ENCODE assay signal across 8 cellular contexts in genomic region chr5:132410451-132411381, GRCh38. TPM values are rescaled to one million over a fixed set of nuclear protein-coding genes. Genes with fewer than 3 reads are reported as not detected.
DNase-seq lines count a peak whose midpoint lies in the region; ATAC-seq and TF ChIP-seq lines count a peak whose summit lies in the region.

No MANE protein-coding gene starts in this region.

- H3K36me3 Mint-ChIP-seq in neural progenitor cell, result no peaks in the 10 kb centered on the region

- 0 out of 2 replicates have a peak overlapping the region, but pooled peaks have one; percentile 28 for H3K27ac ChIP-seq in HUES6 (ENCODE audit: low read depth, low read length)
- H3K27ac ChIP-seq in neural progenitor cell, result peak overlapping the region; percentile 75
- peak overlapping the region; percentile 91 for H3K27ac ChIP-seq in substantia nigra (ENCODE audit: low read depth, low read length, poor library complexity, severe bottlenecking)

- DNase-seq in DMS53 treated with DMSO at 0.1 percent for 48 hours (lab: John Stamatoyannopoulos, UW; ENCODE audit: unreplicated experiment) (peak; percentile 76), RPMI8226 (peak; percentile 95), fibroblast of the conjunctiva (ENCODE audit: low read depth) (peak; percentile 55), neural progenitor cell (ENCODE audit: low spot score) (peak; percentile 94), substantia nigra (lab: John Stamatoyannopoulos, UW) (peak in 46 of 49 donors; percentile 28 to 92 (median 80))
- peak; percentile 79 for DNase-seq in activated T-helper 9 cell treated with anti-CD3 and anti-CD28 coated beads, Interleukin-2, amount 50 U/mL, for 16 hours (ENCODE audit: low read depth)

- peak; percentile 76 for TF ChIP-seq CTCF in neural progenitor cell (IDR thresholded peaks at IDR 0.05)

- no peaks in the 10 kb centered on the region for H3K79me2 ChIP-seq in neural progenitor cell (ENCODE audit: low read depth)

- H4K20me1 ChIP-seq in neural progenitor cell (ENCODE audit: low read depth), result no peaks in the 10 kb centered on the region

- 0 out of 2 replicates have a peak, but pooled peaks cover 5% of the 10 kb centered on the region for H3K9me3 ChIP-seq in HUES6 (ENCODE audit: control insufficient read depth, insufficient read depth, low read depth, low read length)
- no peaks in the 10 kb centered on the region for H3K9me3 ChIP-seq in neural progenitor cell (ENCODE audit: low read depth)

- peak overlapping the region; percentile 74 for H3K9ac ChIP-seq in HUES6 (ENCODE audit: low read length)
- no peak overlapping the region for H3K9ac ChIP-seq in neural progenitor cell

- peak overlapping the region; percentile 96 for H2AFZ ChIP-seq in neural progenitor cell (replicated peaks)

- no peaks in the 10 kb centered on the region for H3K9me3 Mint-ChIP-seq in neural progenitor cell

- H3K27me3 ChIP-seq in HUES6 (ENCODE audit: control insufficient read depth, insufficient read depth, low read length) (no peaks in the 10 kb centered on the region; the same call in 1 of the 2 replicates), neural progenitor cell (peaks cover 9% of the 10 kb centered on the region)

- peak; percentile 67 for ATAC-seq in GM21423 (IDR thresholded peaks at IDR 0.05; ENCODE audit: unreplicated experiment)

- H3K4me1 Mint-ChIP-seq in neural progenitor cell, result peaks cover 4% of the 10 kb centered on the region

- peaks cover 5% of the 10 kb centered on the region for H3K27me3 Mint-ChIP-seq in neural progenitor cell (ENCODE audit: insufficient read depth, low read depth)

- peak overlapping the region; percentile 76 for H3K4me3 ChIP-seq in HUES6 (ENCODE audit: low read depth, low read length)
- H3K4me3 ChIP-seq in neural progenitor cell, result peak overlapping the region; percentile 72

- H3K27ac Mint-ChIP-seq in neural progenitor cell, result peak overlapping the region; percentile 85

- H3F3A ChIP-seq in neural progenitor cell (ENCODE audit: low read depth), result peaks cover 19% of the 10 kb centered on the region

- H3K36me3 ChIP-seq in HUES6 (ENCODE audit: control insufficient read depth, insufficient read depth, low read length), result no peaks in the 10 kb centered on the region
- no peaks in the 10 kb centered on the region for H3K36me3 ChIP-seq in neural progenitor cell

- peak overlapping the region; percentile 83 for H3K4me3 Mint-ChIP-seq in neural progenitor cell

- peak overlapping the region; percentile 91 for H3K4me2 ChIP-seq in neural progenitor cell

- H3K4me1 ChIP-seq in HUES6 (ENCODE audit: control insufficient read depth, insufficient read depth, low read length) (peaks cover 12% of the 10 kb centered on the region), neural progenitor cell (peaks cover 4% of the 10 kb centered on the region)

RNA-seq across cellular contexts. Expression of gene SLC22A5, which starts 41.2 kb away (rescaled TPM):
- total RNA-seq in neural progenitor cell (ENCODE audit: low replicate concordance), result 3.1 and 4.3 TPM in 2 replicates

Comparison
In these comparisons a context has a peak if more than half of its experiments do, and no peak if none do; other contexts are left out.
1. Peak in every context shown above with its lines: DNase-seq, ATAC-seq, H3K4me3 ChIP-seq and H3K27ac ChIP-seq.
2. H3K27ac ChIP-seq: peak in every context shown above with its lines; median percentile 91 in substantia nigra; 75 in neural progenitor cell; 28 in HUES6.